In the genomic region with DNA sequence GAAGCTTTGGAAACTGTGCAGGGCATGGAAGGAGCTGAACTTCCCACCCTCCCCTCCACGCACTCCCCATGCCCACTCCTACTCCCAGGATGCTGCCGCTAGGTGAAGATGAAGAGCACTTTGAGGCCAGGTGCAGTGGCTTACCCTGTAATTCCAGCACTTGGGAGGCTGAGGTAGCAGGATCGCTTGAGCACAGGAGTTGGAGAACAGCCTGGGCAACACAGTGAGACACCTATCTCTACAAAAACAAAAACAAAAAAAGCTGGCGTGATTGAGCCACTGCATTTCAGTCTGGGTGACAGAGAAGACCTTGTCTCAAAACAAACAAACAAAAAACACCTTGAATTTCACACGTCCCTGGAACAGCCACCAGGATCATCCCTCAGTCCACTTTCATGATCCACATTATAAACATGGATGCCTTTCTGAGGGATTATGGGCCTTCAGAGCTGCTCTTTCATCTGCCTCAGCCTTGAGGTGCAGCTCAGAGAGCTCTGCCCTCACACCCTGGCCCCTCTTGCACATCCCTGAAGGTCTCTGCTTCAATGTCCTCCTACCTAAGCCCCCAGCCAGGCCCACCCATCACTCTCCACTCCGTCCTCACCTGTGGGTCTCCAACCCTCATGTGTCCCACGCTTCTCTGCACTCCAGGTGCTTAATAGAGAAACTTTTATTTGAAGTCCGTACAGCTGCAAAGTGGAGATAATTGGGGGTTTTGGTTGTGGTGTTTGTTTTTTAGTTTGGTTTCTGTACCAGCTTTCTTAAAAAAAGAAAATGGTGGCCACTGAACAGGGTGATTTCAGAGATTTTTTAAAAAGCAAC, we compare ENCODE assay signal across 1 cellular context.
TF ChIP-seq lines count a peak whose summit lies in the region.

No MANE protein-coding gene starts in this region.

TF ChIP-seq in IMR-90, 13 proteins besides CTCF, POLR2A, EP300 and RAD21:
- TF ChIP-seq MAZ (IDR thresholded peaks at IDR 0.05; ENCODE audit: borderline replicate concordance, low read depth, low read length) (no peak), MAFK (IDR thresholded peaks at IDR 0.05; ENCODE audit: low read depth, low read length) (no peak), BHLHE40 (IDR thresholded peaks at IDR 0.05; ENCODE audit: low read depth, low read length) (no peak)
- TF ChIP-seq, protein P1, sequence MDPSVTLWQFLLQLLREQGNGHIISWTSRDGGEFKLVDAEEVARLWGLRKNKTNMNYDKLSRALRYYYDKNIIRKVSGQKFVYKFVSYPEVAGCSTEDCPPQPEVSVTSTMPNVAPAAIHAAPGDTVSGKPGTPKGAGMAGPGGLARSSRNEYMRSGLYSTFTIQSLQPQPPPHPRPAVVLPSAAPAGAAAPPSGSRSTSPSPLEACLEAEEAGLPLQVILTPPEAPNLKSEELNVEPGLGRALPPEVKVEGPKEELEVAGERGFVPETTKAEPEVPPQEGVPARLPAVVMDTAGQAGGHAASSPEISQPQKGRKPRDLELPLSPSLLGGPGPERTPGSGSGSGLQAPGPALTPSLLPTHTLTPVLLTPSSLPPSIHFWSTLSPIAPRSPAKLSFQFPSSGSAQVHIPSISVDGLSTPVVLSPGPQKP (IDR thresholded peaks at IDR 0.05; ENCODE audit: borderline replicate concordance, low read depth, low read length) = no peak
